Comparison of ENCODE assay signal across 26 cellular contexts in the genomic region with DNA sequence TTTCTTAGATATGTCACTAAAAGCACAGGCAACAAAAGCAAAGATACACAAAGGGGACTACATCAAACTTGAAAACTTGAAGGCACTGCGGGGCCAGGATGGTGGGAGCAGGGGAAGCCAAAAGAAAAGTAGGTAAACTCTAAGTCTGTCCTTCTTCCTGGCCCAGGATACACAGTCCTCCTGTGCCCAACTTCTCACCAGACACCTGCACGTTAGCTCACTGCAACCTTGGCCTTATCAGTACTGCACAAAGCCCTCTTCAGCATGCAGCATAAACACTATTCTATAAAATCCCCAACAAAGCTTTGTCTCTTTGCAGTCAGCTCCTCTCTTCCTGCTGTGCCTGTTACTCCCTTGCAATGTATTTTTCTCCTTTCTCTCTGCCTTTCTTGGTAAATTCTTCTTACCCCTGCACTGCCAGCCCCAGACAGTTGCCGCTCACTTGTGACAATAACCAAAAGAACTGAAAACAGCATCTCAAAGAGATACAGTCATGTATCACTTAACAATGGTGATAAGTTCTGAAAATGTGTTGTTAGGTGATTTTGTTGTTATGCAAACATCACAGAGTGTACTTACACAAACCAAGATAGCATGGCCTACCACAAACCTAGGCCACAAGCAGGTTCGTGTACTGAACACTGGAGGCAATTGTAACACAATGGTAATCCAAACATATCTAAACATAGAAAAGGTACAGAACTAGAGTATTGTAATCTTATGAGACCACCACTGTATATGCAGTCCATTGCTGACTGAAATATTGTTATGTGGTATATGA. TPM values are rescaled to one million over a fixed set of nuclear protein-coding genes. Genes with fewer than 3 reads are reported as not detected.
DNase-seq lines count a peak whose midpoint lies in the region; ATAC-seq, FAIRE-seq and TF ChIP-seq lines count a peak whose summit lies in the region.
"Had no signal": no experiment of that assay in that cellular context is flagged by ENCODE, and none has a peak within 500 bp of the region (broad histone marks: within the 10 kb centered on the region; RNA-seq: fewer than 3 reads in every experiment).

No MANE protein-coding gene starts in this region.

- H3K27me3 ChIP-seq in endothelial cell of umbilical vein (ENCODE audit: control insufficient read depth in 2 of 2, insufficient read depth in 2 of 2, low read length in 2 of 2) (no peaks in the 10 kb centered on the region), aorta (ENCODE audit: control insufficient read depth in 1 of 2, insufficient read depth in 2 of 2, low read length in 1 of 2) (no peaks in the 10 kb centered on the region)
- H3K27me3 ChIP-seq in naive thymus-derived CD4-positive, alpha-beta T cell (ENCODE audit: control insufficient read depth in 2 of 2, insufficient read depth in 2 of 2, low read length in 2 of 2), result no peaks in the 10 kb centered on the region
- H3K27me3 ChIP-seq: BLaER1, MG63, SJCRH30, upper lobe of right lung had no signal

- 39 to 40% methylated on average over 4 of the region's 4 CpGs for WGBS in aorta, 2 donors

- peak; percentile 53 for FAIRE-seq in endothelial cell of umbilical vein (lab: Jason Lieb, UNC)
- FAIRE-seq: colon, endometrium had no signal

- ATAC-seq in Right ventricle myocardium superior (ENCODE audit: poor library complexity) (peak; percentile 45), left cardiac atrium (no peak), aorta (ENCODE audit: low FRiP score) (no peak), HG02571 (IDR thresholded peaks at IDR 0.05; ENCODE audit: unreplicated experiment) (no peak)
- ATAC-seq in naive thymus-derived CD4-positive, alpha-beta T cell, result peak; percentile 22
- ATAC-seq: stimulated activated naive B cell treated with anti-CD40 and anti-IgM and Interleukin-4, amounts not matched to agents 10 μg/mL and 1 μg/mL and 100 μg/mL, for 72 hours; upper lobe of right lung had no signal

- no peak overlapping the region for H2AFZ ChIP-seq in endothelial cell of umbilical vein (ENCODE audit: low read depth, low read length)

- dilution Hi-C loops in endothelial cell of umbilical vein (cut with MboI; ENCODE audit: extremely low pct_ligation_motif_present, low sequenced_read_pairs), result no loop called here

- no peak for TF ChIP-seq CTCF in endothelial cell of umbilical vein (IDR thresholded peaks at IDR 0.05; ENCODE audit: extremely low read depth in 1 of 2, insufficient read depth in 1 of 2, low read depth in 1 of 2, low read length in 2 of 2)

- H3K27ac Mint-ChIP-seq in naive thymus-derived CD4-positive, alpha-beta T cell, result peak overlapping the region in 1 of 9 donors; percentile 1
- H3K27ac Mint-ChIP-seq: stimulated activated naive B cell treated with anti-CD40 and anti-IgM and Interleukin-4, amounts not matched to agents 10 μg/mL and 1 μg/mL and 100 μg/mL, for 72 hours had no signal

- BruUV-seq in endothelial cell of umbilical vein (replicated peaks; lab: Mats Ljungman, UMichigan), result no TSS peak

- H3K4me1 ChIP-seq in endothelial cell of umbilical vein (ENCODE audit: control insufficient read depth, extremely low read depth, insufficient read depth, low read length), result peaks cover 11% of the 10 kb centered on the region
- H3K4me1 ChIP-seq in naive thymus-derived CD4-positive, alpha-beta T cell (ENCODE audit: control insufficient read depth in 2 of 2, insufficient read depth in 2 of 2, low read length in 2 of 2), result no peaks in the 10 kb centered on the region
- H3K4me1 ChIP-seq in aorta (ENCODE audit: control insufficient read depth in 1 of 2, insufficient read depth in 2 of 2, low read length in 2 of 2), result peaks cover 0 to 4% of the 10 kb centered on the region in 2 donors
- H3K4me1 ChIP-seq: SJCRH30 had no signal

- H3K4me3 Mint-ChIP-seq in naive thymus-derived CD4-positive, alpha-beta T cell, result no peak overlapping the region
- H3K4me3 Mint-ChIP-seq: mesothelial cell of epicardium; neural crest cell; stimulated activated naive B cell treated with anti-CD40 and anti-IgM and Interleukin-4, amounts not matched to agents 10 μg/mL and 1 μg/mL and 100 μg/mL, for 72 hours had no signal

- CTCF ChIA-PET in endothelial cell of umbilical vein (lab: Charles Lee), result interaction anchor here (1.0 kb wide), 1 partner anchor 540 kb away, joined by 3 read pairs; no protein-coding TSS in a partner anchor
- CTCF ChIA-PET in naive thymus-derived CD4-positive, alpha-beta T cell (lab: Charles Lee), result no interaction called here

- H3K36me3 ChIP-seq in endothelial cell of umbilical vein (ENCODE audit: control insufficient read depth in 2 of 2, extremely low read depth in 1 of 2, insufficient read depth in 2 of 2, low read length in 2 of 2) (peaks cover 0 to 3% of the 10 kb centered on the region in 2 experiments), aorta (ENCODE audit: control insufficient read depth in 1 of 2, insufficient read depth in 2 of 2, low read length in 1 of 2) (no peaks in the 10 kb centered on the region)
- no peaks in the 10 kb centered on the region for H3K36me3 ChIP-seq in naive thymus-derived CD4-positive, alpha-beta T cell (ENCODE audit: control insufficient read depth in 2 of 3, insufficient read depth in 3 of 3, low read length in 3 of 3)
- H3K36me3 ChIP-seq: MG63, upper lobe of right lung had no signal

- H3K36me3 Mint-ChIP-seq in naive thymus-derived CD4-positive, alpha-beta T cell, result peaks cover 0 to 20% (median 5%) of the 10 kb centered on the region in 5 donors

- TF ChIP-seq POLR2A in endothelial cell of umbilical vein (IDR thresholded peaks at IDR 0.05; ENCODE audit: low read depth, low read length), result no peak

- H3K9me3 ChIP-seq in endothelial cell of umbilical vein (replicated peaks; ENCODE audit: control insufficient read depth, insufficient read depth, low read length) (no peaks in the 10 kb centered on the region), aorta (ENCODE audit: control insufficient read depth, low read length) (no peaks in the 10 kb centered on the region)
- H3K9me3 ChIP-seq in naive thymus-derived CD4-positive, alpha-beta T cell (ENCODE audit: control insufficient read depth in 2 of 3, low read length in 3 of 3), result no peaks in the 10 kb centered on the region
- H3K9me3 ChIP-seq: MG63, SJCRH30, upper lobe of right lung had no signal

- POLR2A ChIA-PET in endothelial cell of umbilical vein (lab: Charles Lee), result no interaction called here
- POLR2A ChIA-PET in naive thymus-derived CD4-positive, alpha-beta T cell (lab: Charles Lee), result no interaction called here

- DNase-seq in Right ventricle myocardium superior, result no peak
- DNase-seq in left cardiac atrium, result no peak
- DNase-seq in endothelial cell of umbilical vein (ENCODE audit: low read depth, low spot score), result peak; percentile 44
- no peak for DNase-seq in naive thymus-derived CD4-positive, alpha-beta T cell
- DNase-seq in aorta, result no peak
- no peak for DNase-seq in ecto neural progenitor cell (ENCODE audit: low spot score)
- DNase-seq in NCI-H187 treated with DMSO at 0.1 percent for 48 hours (lab: John Stamatoyannopoulos, UW), result no peak
- DNase-seq: activated CD4-positive, alpha-beta T cell treated with anti-CD3 and anti-CD28 coated beads, Interleukin-2, amount 50 U/mL, for 48 hours; activated naive CD4-positive, alpha-beta T cell treated with Interleukin-2 at 50 U/mL for 16 hours; Calu3; GOT3; hippocampal formation; MG63; NCI-H1436; NCI-H748 treated with DMSO at 0.1 percent for 48 hours; OCI-M1; SJCRH30; stimulated activated naive B cell treated with anti-CD40 and anti-IgM and Interleukin-4, amounts not matched to agents 10 μg/mL and 1 μg/mL and 100 μg/mL, for 72 hours; upper lobe of right lung; WERI-Rb-1 had no signal

- intact Hi-C loops in Right ventricle myocardium superior (cut with DNase I), result no loop called here
- intact Hi-C loops in left cardiac atrium (cut with DNase I), result no loop called here
- intact Hi-C loops in endothelial cell of umbilical vein (cut with micrococcal nuclease), result loop anchor here (1.0 kb wide), 2 partner anchors 49 to 301 kb away; no protein-coding TSS in a partner anchor
- intact Hi-C loops in naive thymus-derived CD4-positive, alpha-beta T cell (cut with micrococcal nuclease), result no loop called here
- intact Hi-C loops in aorta (cut with DNase I), result loop anchor here in 1 of 2 donors (5.0 to 10.0 kb wide), 2 partner anchors 88 to 161 kb away; partner anchors contain the start of genes NANP and ZNF337

- peak overlapping the region; percentile 3 for H3K4me2 ChIP-seq in endothelial cell of umbilical vein (ENCODE audit: insufficient read depth, low read length)
- H3K4me2 ChIP-seq: BLaER1 had no signal

- no peaks in the 10 kb centered on the region for H4K20me1 ChIP-seq in endothelial cell of umbilical vein (replicated peaks; ENCODE audit: control insufficient read depth, extremely low read depth, insufficient read depth, low read length)
- H4K20me1 ChIP-seq: BLaER1 had no signal

- H3K4me3 ChIP-seq in endothelial cell of umbilical vein (replicated peaks in 1 of 3; ENCODE audit: insufficient read depth in 1 of 3, low read depth in 1 of 3, low read length in 3 of 3), result no peak overlapping the region
- no peak overlapping the region for H3K4me3 ChIP-seq in naive thymus-derived CD4-positive, alpha-beta T cell (ENCODE audit: low read length)
- no peak overlapping the region for H3K4me3 ChIP-seq in aorta (ENCODE audit: low read length in 2 of 2)
- H3K4me3 ChIP-seq: BLaER1, MG63, SJCRH30, upper lobe of right lung had no signal

- peaks cover 5% of the 10 kb centered on the region for H3K79me2 ChIP-seq in endothelial cell of umbilical vein (ENCODE audit: control insufficient read depth, insufficient read depth, low read length)

- H3K27me3 Mint-ChIP-seq in naive thymus-derived CD4-positive, alpha-beta T cell, result no peaks in the 10 kb centered on the region

- H3K9me3 Mint-ChIP-seq in naive thymus-derived CD4-positive, alpha-beta T cell, result peaks cover 0 to 22% (median 6%) of the 10 kb centered on the region in 11 donors
- H3K9me3 Mint-ChIP-seq: neural crest cell had no signal

- no peak overlapping the region for H3K9ac ChIP-seq in endothelial cell of umbilical vein (replicated peaks; ENCODE audit: extremely low read depth, insufficient read depth, low read length)
- H3K9ac ChIP-seq: BLaER1 had no signal

- H3K4me1 Mint-ChIP-seq in naive thymus-derived CD4-positive, alpha-beta T cell, result peaks cover 0 to 4% (median 0%) of the 10 kb centered on the region in 7 donors
- H3K4me1 Mint-ChIP-seq: stimulated activated naive B cell treated with anti-CD40 and anti-IgM and Interleukin-4, amounts not matched to agents 10 μg/mL and 1 μg/mL and 100 μg/mL, for 72 hours had no signal

- no peaks in the 10 kb centered on the region for H3K9me1 ChIP-seq in endothelial cell of umbilical vein (replicated peaks; ENCODE audit: control insufficient read depth, extremely low read depth, insufficient read depth, low read length)

- H3K27ac ChIP-seq in endothelial cell of umbilical vein (ENCODE audit: insufficient read depth, low read depth, low read length) (no peak overlapping the region), aorta (ENCODE audit: low read depth in 1 of 2, low read length in 2 of 2) (peak overlapping the region; percentile 79 to 89)
- no peak overlapping the region for H3K27ac ChIP-seq in naive thymus-derived CD4-positive, alpha-beta T cell (ENCODE audit: low read depth, low read length)
- H3K27ac ChIP-seq: BLaER1, SJCRH30, upper lobe of right lung, WERI-Rb-1 had no signal

RNA-seq across cellular contexts. Expression of gene NINL, which starts 51.2 kb away (rescaled TPM):
- total RNA-seq in Right ventricle myocardium superior, result 10.7 TPM
- 1 to 10 TPM; 3.8 to 5.1 TPM for total RNA-seq in left cardiac atrium
- total RNA-seq in endothelial cell of umbilical vein, result 24.8 and 25.5 TPM in 2 replicates
- 11.3 and 13.2 TPM in 2 replicates for polyA plus RNA-seq in endothelial cell of umbilical vein
- 12.2 and 15.2 TPM in 2 replicates for polyA plus RNA-seq in endothelial cell of umbilical vein (2011; cell fraction: cytosol; rRNA removed)
- 74.9 and 76.2 TPM in 2 replicates for polyA plus RNA-seq in endothelial cell of umbilical vein (2011; cell fraction: nucleus; rRNA removed)
- 15.1 and 19.9 TPM in 2 replicates for polyA plus RNA-seq in endothelial cell of umbilical vein (2012)
- polyA minus RNA-seq in endothelial cell of umbilical vein, result 16.3 and 20.6 TPM in 2 replicates
- polyA minus RNA-seq in endothelial cell of umbilical vein (2011; cell fraction: cytosol; rRNA and poly(A)+ RNA removed), result 1.1 TPM
- 23.2 and 30.1 TPM in 2 replicates for polyA minus RNA-seq in endothelial cell of umbilical vein (2011; cell fraction: nucleus; rRNA and poly(A)+ RNA removed)
- total RNA-seq in naive thymus-derived CD4-positive, alpha-beta T cell, result 1 to 10 TPM; 1.4 to 4.2 (median 3.0) TPM
- polyA plus RNA-seq in naive thymus-derived CD4-positive, alpha-beta T cell, result 1 to 10 TPM in 1 of 2 donors, under 1 TPM in 1; 0.31 to 1.1 TPM
- total RNA-seq in aorta, result 10 to 100 TPM in 1 of 2 donors, 1 to 10 TPM in 1; 9.1 to 16.7 TPM
- 10 to 100 TPM in 1 of 2 donors, 1 to 10 TPM in 1; 6.0 to 28.3 TPM for polyA plus RNA-seq in aorta

Comparison
In these comparisons a context has a peak if more than half of its experiments do, and no peak if none do; other contexts are left out.
1. ATAC-seq: peak in Right ventricle myocardium superior (single experiment) and naive thymus-derived CD4-positive, alpha-beta T cell (single experiment); none in left cardiac atrium (0 of 2), aorta (single experiment) and HG02571 (single experiment).
2. H3K27ac ChIP-seq: peak in aorta (2 of 2); none in endothelial cell of umbilical vein (single experiment) and naive thymus-derived CD4-positive, alpha-beta T cell (single experiment).